In genomic region chr7:30469303-30469702, GRCh38 we compare ENCODE assay signal across 9 cellular contexts. TPM values are rescaled to one million over a fixed set of nuclear protein-coding genes. Genes with fewer than 3 reads are reported as not detected.
DNase-seq lines count a peak whose midpoint lies in the region; ATAC-seq and TF ChIP-seq lines count a peak whose summit lies in the region.
"Had no signal": no experiment of that assay in that cellular context is flagged by ENCODE, and none has a peak within 500 bp of the region (broad histone marks: within the 10 kb centered on the region; RNA-seq: fewer than 3 reads in every experiment).

No MANE protein-coding gene starts in this region.

- ATAC-seq in HG03432 (IDR thresholded peaks at IDR 0.05; ENCODE audit: unreplicated experiment) = no peak

- TF ChIP-seq CTCF in right atrium auricular region (IDR thresholded peaks at IDR 0.05) = peak; percentile 34 to 59

- H3K27ac ChIP-seq in right atrium auricular region = peak overlapping the region; percentile 95 to 97
- H3K27ac ChIP-seq: BLaER1 treated with 17β-estradiol and CSF1 and Interleukin-3, amounts not matched to agents 10 nM and 100 nM had no signal

- H3K4me1 ChIP-seq in right atrium auricular region = peaks cover 0 to 97% of the 10 kb centered on the region in 2 donors

- no peaks in the 10 kb centered on the region for H3K9me3 ChIP-seq in right atrium auricular region

- H3K4me3 ChIP-seq in right atrium auricular region = no peak overlapping the region
- H3K4me3 ChIP-seq: BLaER1 treated with 17β-estradiol and CSF1 and Interleukin-3, amounts not matched to agents 10 nM and 100 nM had no signal

- no peaks in the 10 kb centered on the region for H3K36me3 ChIP-seq in right atrium auricular region

- no peaks in the 10 kb centered on the region for H3K27me3 ChIP-seq in right atrium auricular region
- H3K27me3 ChIP-seq: BLaER1 treated with 17β-estradiol and CSF1 and Interleukin-3, amounts not matched to agents 10 nM and 100 nM had no signal

- DNase-seq in SIG-M5 treated with dmso at 0.1 percent for 504 hours (lab: John Stamatoyannopoulos, UW; ENCODE audit: unreplicated experiment) = peak; percentile 71
- DNase-seq in SIG-M5 (lab: John Stamatoyannopoulos, UW) = no peak
- peak; percentile 73 for DNase-seq in amniotic stem cell (lab: John Stamatoyannopoulos, UW)
- DNase-seq in right atrium auricular region (ENCODE audit: low spot score) = peak; percentile 96
- DNase-seq in renal cortical epithelial cell (ENCODE audit: low read depth) = peak; percentile 96
- no peak for DNase-seq in activated CD4-positive, CD25-positive, alpha-beta regulatory T cell (lab: John Stamatoyannopoulos, UW)
- no peak for DNase-seq in HUDEP-2 (lab: John Stamatoyannopoulos, UW; ENCODE audit: unreplicated experiment in 76 of 76)

RNA-seq across cellular contexts. Expression of gene NOD1, which starts 9.3 kb away (rescaled TPM):
- total RNA-seq in right atrium auricular region (10 to 100 TPM in 1 of 2 donors, 1 to 10 TPM in 1; 9.0 to 11.2 TPM), renal cortical epithelial cell (3.1 and 5.6 TPM in 2 replicates)

RNA-seq across cellular contexts. Expression of gene GGCT, which starts 35.3 kb away (rescaled TPM):
- total RNA-seq in right atrium auricular region (10 to 100 TPM; 15.1 to 27.6 TPM), renal cortical epithelial cell (18.0 and 40.6 TPM in 2 replicates)

Comparison
In these comparisons a context has a peak if more than half of its experiments do, and no peak if none do; other contexts are left out.
1. DNase-seq: peak in SIG-M5 treated with dmso at 0.1 percent for 504 hours (single experiment), amniotic stem cell (single experiment), right atrium auricular region (single experiment) and renal cortical epithelial cell (single experiment); none in SIG-M5 (single experiment), activated CD4-positive, CD25-positive, alpha-beta regulatory T cell (0 of 4) and HUDEP-2 (0 of 76).